Comparison of ENCODE assay signal across 9 cellular contexts in the genomic region with DNA sequence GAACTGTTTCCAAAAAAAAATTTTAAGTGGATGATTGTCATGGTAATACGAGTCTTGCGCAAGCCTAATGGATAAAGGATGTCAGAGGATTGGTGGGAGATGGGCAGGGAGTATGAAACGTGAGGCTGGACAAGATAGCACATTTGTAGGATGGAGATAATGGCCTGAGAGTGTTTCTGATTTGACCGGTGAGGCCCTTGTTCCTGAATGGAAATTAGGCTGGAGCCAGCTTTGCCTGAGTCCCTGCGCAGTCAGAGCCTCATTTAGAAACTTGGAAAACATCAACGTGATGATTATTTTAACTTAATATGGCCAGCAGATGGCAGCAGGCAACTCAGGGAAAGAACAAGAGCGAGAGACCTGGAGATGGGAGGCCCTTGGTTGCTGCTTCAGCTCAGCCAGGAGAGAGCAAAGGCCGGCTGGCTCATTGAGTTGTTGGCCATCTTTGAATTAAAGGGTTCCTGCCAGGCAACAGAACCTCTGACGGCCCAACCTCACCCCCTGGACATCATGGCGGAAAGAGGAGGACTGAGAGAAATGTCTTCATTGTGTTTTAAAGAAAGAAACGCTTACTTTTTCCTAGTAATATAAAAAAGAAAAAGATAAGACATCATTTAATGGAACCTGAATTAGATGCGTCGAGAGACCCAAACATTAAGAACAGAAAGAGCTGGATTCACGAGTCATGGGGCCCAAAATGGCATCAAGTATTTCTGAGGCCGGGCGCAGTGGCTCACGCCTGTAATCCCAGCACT.
A peak's percentile ranks its signal among the peaks of the same experiment; 100 is the strongest.
DNase-seq lines count a peak whose midpoint lies in the region; ATAC-seq, FAIRE-seq and TF ChIP-seq lines count a peak whose summit lies in the region.
"Had no signal": no experiment of that assay in that cellular context is flagged by ENCODE, and none has a peak within 500 bp of the region (broad histone marks: within the 10 kb centered on the region; RNA-seq: fewer than 3 reads in every experiment).

No MANE protein-coding gene starts in this region.

- DNase-seq in HK-2 (ENCODE audit: unreplicated experiment) (peak; percentile 62), NCI-H774 (lab: John Stamatoyannopoulos, UW) (peak; percentile 70), H1 (ENCODE audit: low read depth in 1 of 2, low spot score in 2 of 2) (peak; percentile 69 to 70), mesendoderm (peak; percentile 95)
- DNase-seq in activated CD4-positive, alpha-beta memory T cell treated with anti-CD3 and anti-CD28 coated beads, Interleukin-2, amount 10 ng/mL, durations not matched to agents 7 days and 5 days, result peak; percentile 56
- DNase-seq in stimulated activated CD8-positive, alpha-beta memory T cell treated with anti-CD3 and anti-CD28 coated beads, Interleukin-2, amount 100 ng/mL, for 48 hours (ENCODE audit: low read depth in 2 of 2), result peak; percentile 1 to 30

- H3K27ac Mint-ChIP-seq in activated CD4-positive, alpha-beta memory T cell treated with anti-CD3 and anti-CD28 coated beads, Interleukin-2, amount 10 ng/mL, durations not matched to agents 7 days and 5 days, result no peak overlapping the region
- H3K27ac Mint-ChIP-seq: IgD-negative memory B cell had no signal

- H3K36me3 ChIP-seq in H1 (ENCODE audit: control insufficient read depth in 2 of 4, insufficient read depth in 4 of 4, low read length in 3 of 4), result no peaks in the 10 kb centered on the region
- no peaks in the 10 kb centered on the region for H3K36me3 ChIP-seq in mesendoderm (ENCODE audit: control insufficient read depth, insufficient read depth, low read length)

- H3K56ac ChIP-seq in H1 (replicated peaks; ENCODE audit: insufficient read length, low read depth, low read length) (no peak overlapping the region), mesendoderm (ENCODE audit: low read length) (no peak overlapping the region)

- TF ChIP-seq CTCF in C4-2B (conservative IDR thresholded peaks at IDR 0.05) (peak; percentile 81), H1 (IDR thresholded peaks at IDR 0.05; ENCODE audit: control extremely low read depth in 1 of 3, insufficient read depth in 1 of 3, low read depth in 1 of 3, low read length in 3 of 3) (peak; percentile 30 to 82 (median 75))

- no peaks in the 10 kb centered on the region for H3K23me2 ChIP-seq in H1 (ENCODE audit: low read depth, low read length)

- CTCF ChIA-PET in activated CD4-positive, alpha-beta memory T cell treated with anti-CD3 and anti-CD28 coated beads, Interleukin-2, amount 10 ng/mL, durations not matched to agents 7 days and 5 days (lab: Charles Lee), result interaction anchor here (0.8 to 3.2 kb wide), 7 partner anchors 13 to 262 kb away, joined by 3 to 40 read pairs (median 4); no protein-coding TSS in a partner anchor
- CTCF ChIA-PET in H1 (lab: Charles Lee; ENCODE audit: partially characterized antibody), result interaction anchor here (0.6 to 2.0 kb wide), 37 partner anchors 8 to 770 kb away, joined by 3 to 17 read pairs (median 3); no protein-coding TSS in a partner anchor

- WGBS in H1 (ENCODE audit: extremely low coverage in 1 of 2, insufficient coverage in 1 of 2, insufficient read length in 1 of 2, insufficient replicate concordance in 2 of 2, low coverage in 1 of 2, low lambda C conversion rate in 2 of 2, missing lambda C conversion rate in 1 of 2), 2 experiments, result 58% methylated on average over 17 of the region's 17 CpGs; no CpG with 5 or more reads in 1 of the 2 experiments
- no CpG with 5 or more reads among the region's 17 CpGs for WGBS in mesendoderm (ENCODE audit: extremely low coverage, insufficient coverage, low lambda C conversion rate)

- H3K4me2 ChIP-seq in H1 (ENCODE audit: insufficient read depth in 1 of 2, low read depth in 2 of 2, low read length in 2 of 2), result no peak overlapping the region
- no peak overlapping the region for H3K4me2 ChIP-seq in mesendoderm (ENCODE audit: low read length)

- no peak overlapping the region for H4K91ac ChIP-seq in H1 (replicated peaks; ENCODE audit: insufficient read length, low read length)

- H3K27me3 Mint-ChIP-seq in activated CD4-positive, alpha-beta memory T cell treated with anti-CD3 and anti-CD28 coated beads, Interleukin-2, amount 10 ng/mL, durations not matched to agents 7 days and 5 days, result peaks cover 4% of the 10 kb centered on the region

- no peaks in the 10 kb centered on the region for H3K4me1 Mint-ChIP-seq in activated CD4-positive, alpha-beta memory T cell treated with anti-CD3 and anti-CD28 coated beads, Interleukin-2, amount 10 ng/mL, durations not matched to agents 7 days and 5 days

- no peak overlapping the region for H2BK12ac ChIP-seq in H1 (ENCODE audit: low read depth, low read length)

- H3K4me3 ChIP-seq in H1 (ENCODE audit: extremely low read depth in 1 of 4, insufficient read depth in 2 of 4, low read depth in 3 of 4, low read length in 4 of 4), result no peak overlapping the region
- H3K4me3 ChIP-seq in mesendoderm (ENCODE audit: low read length), result no peak overlapping the region

- H3K23ac ChIP-seq in H1 (ENCODE audit: insufficient read length) (no peak overlapping the region), mesendoderm (ENCODE audit: low read length) (no peak overlapping the region)

- H2AFZ ChIP-seq in H1 (ENCODE audit: low read length), result 0 out of 2 replicates have a peak overlapping the region, but pooled peaks have one; percentile 45

- H3K27me3 ChIP-seq in H1 (replicated peaks in 1 of 4; ENCODE audit: control insufficient read depth in 3 of 4, extremely low read depth in 1 of 4, insufficient read depth in 3 of 4, low read length in 3 of 4) (no peaks in the 10 kb centered on the region), mesendoderm (ENCODE audit: insufficient read depth, low read length, poor library complexity) (no peaks in the 10 kb centered on the region)

- no peaks in the 10 kb centered on the region for H3K79me1 ChIP-seq in H1 (ENCODE audit: low read depth, low read length)
- no peaks in the 10 kb centered on the region for H3K79me1 ChIP-seq in mesendoderm (ENCODE audit: low read length)

- H2BK120ac ChIP-seq in H1 (replicated peaks; ENCODE audit: low read depth, low read length) (no peak overlapping the region), mesendoderm (ENCODE audit: low read depth, low read length) (no peak overlapping the region)

- H3K4me1 ChIP-seq in H1 (replicated peaks in 1 of 4; ENCODE audit: control insufficient read depth in 3 of 4, insufficient read depth in 4 of 4, low read length in 3 of 4) (no peaks in the 10 kb centered on the region; a peak in 1 of 7 replicates), mesendoderm (ENCODE audit: control insufficient read depth, low read depth, low read length) (no peaks in the 10 kb centered on the region)

- no peaks in the 10 kb centered on the region for H3K79me2 ChIP-seq in H1 (ENCODE audit: control insufficient read depth in 1 of 2, insufficient read depth in 2 of 2, low read length in 2 of 2)
- H3K79me2 ChIP-seq in mesendoderm (ENCODE audit: control insufficient read depth, insufficient read depth, low read length), result no peaks in the 10 kb centered on the region

- H3K36me3 Mint-ChIP-seq in activated CD4-positive, alpha-beta memory T cell treated with anti-CD3 and anti-CD28 coated beads, Interleukin-2, amount 10 ng/mL, durations not matched to agents 7 days and 5 days (ENCODE audit: low read depth), result no peaks in the 10 kb centered on the region
- H3K36me3 Mint-ChIP-seq: IgD-negative memory B cell had no signal

- H3K9ac ChIP-seq in H1 (replicated peaks in 1 of 4; ENCODE audit: extremely low read depth in 1 of 4, low read depth in 3 of 4, low read length in 3 of 4), result no peak overlapping the region
- H3K9ac ChIP-seq in mesendoderm (ENCODE audit: low read length), result no peak overlapping the region

- H2AK5ac ChIP-seq in H1 (ENCODE audit: low read depth, low read length) (no peak overlapping the region), mesendoderm (ENCODE audit: low read length) (no peak overlapping the region)

- H3K4ac ChIP-seq in H1 (replicated peaks; ENCODE audit: insufficient read length, low read depth, low read length) (no peak overlapping the region), mesendoderm (ENCODE audit: low read depth, low read length) (no peak overlapping the region)

- no peak overlapping the region for H3K27ac ChIP-seq in C4-2B
- H3K27ac ChIP-seq in H1 (ENCODE audit: low read depth, low read length), result no peak overlapping the region
- H3K27ac ChIP-seq in mesendoderm (ENCODE audit: low read depth, low read length), result no peak overlapping the region

- peak; percentile 78 for ATAC-seq in GM19324 (IDR thresholded peaks at IDR 0.05; ENCODE audit: low FRiP score, unreplicated experiment)

- no peak overlapping the region for H2BK20ac ChIP-seq in H1 (ENCODE audit: low read length)

- H2BK5ac ChIP-seq in H1 (ENCODE audit: low read depth, low read length) (no peak overlapping the region), mesendoderm (ENCODE audit: low read length) (no peak overlapping the region)

- peak; percentile 86 to 94 for TF ChIP-seq RAD21 in H1 (IDR thresholded peaks at IDR 0.05 in 1 of 2, conservative IDR thresholded peaks at IDR 0.05 in 1 of 2; ENCODE audit: low read depth in 2 of 2, low read length in 2 of 2)

- POLR2A ChIA-PET in activated CD4-positive, alpha-beta memory T cell treated with anti-CD3 and anti-CD28 coated beads, Interleukin-2, amount 10 ng/mL, durations not matched to agents 7 days and 5 days (lab: Charles Lee), result interaction anchor here (1.1 kb wide), 1 partner anchor 250 kb away, joined by 3 read pairs; no protein-coding TSS in a partner anchor
- POLR2A ChIA-PET in H1 (lab: Charles Lee; ENCODE audit: partially characterized antibody), result interaction anchor here (0.6 to 1.5 kb wide), 4 partner anchors 10 to 81 kb away, joined by 3 to 5 read pairs (median 4); partner anchors contain the start of genes HS2ST1 and SELENOF

- H3K18ac ChIP-seq in H1 (ENCODE audit: extremely low read depth, low read length) (no peak overlapping the region), mesendoderm (ENCODE audit: low read length) (no peak overlapping the region)

- FAIRE-seq in H1 (lab: Jason Lieb, UNC), result peak; percentile 81

- H2BK15ac ChIP-seq in H1 (ENCODE audit: low read length) (no peak overlapping the region), mesendoderm (replicated peaks; ENCODE audit: low read depth) (no peak overlapping the region)

- H3K9me3 Mint-ChIP-seq in activated CD4-positive, alpha-beta memory T cell treated with anti-CD3 and anti-CD28 coated beads, Interleukin-2, amount 10 ng/mL, durations not matched to agents 7 days and 5 days, result no peaks in the 10 kb centered on the region
- H3K9me3 Mint-ChIP-seq: IgD-negative memory B cell had no signal

- H3K14ac ChIP-seq in H1 (ENCODE audit: insufficient read length), result no peak overlapping the region

- H4K8ac ChIP-seq in H1 (ENCODE audit: extremely low read depth, insufficient read depth, low read length) (no peak overlapping the region), mesendoderm (ENCODE audit: low read depth, low read length) (no peak overlapping the region)

- TF ChIP-seq POLR2A in H1 (IDR thresholded peaks at IDR 0.05; ENCODE audit: control extremely low read depth in 1 of 2, low read depth in 2 of 2, low read length in 2 of 2), result no peak

- H4K20me1 ChIP-seq in H1 (replicated peaks in 1 of 2; ENCODE audit: control insufficient read depth in 1 of 2, insufficient read depth in 2 of 2, low read length in 2 of 2), result no peaks in the 10 kb centered on the region

- H3K4me3 Mint-ChIP-seq in activated CD4-positive, alpha-beta memory T cell treated with anti-CD3 and anti-CD28 coated beads, Interleukin-2, amount 10 ng/mL, durations not matched to agents 7 days and 5 days, result no peak overlapping the region
- H3K4me3 Mint-ChIP-seq: IgD-negative memory B cell had no signal

- H4K5ac ChIP-seq in H1 (ENCODE audit: insufficient read length, low read depth, low read length) (no peak overlapping the region), mesendoderm (ENCODE audit: low read length) (no peak overlapping the region)

- H3K9me3 ChIP-seq in H1 (ENCODE audit: insufficient read depth in 2 of 2, low read depth in 1 of 2, low read length in 1 of 2), result no peaks in the 10 kb centered on the region

- no peak for TF ChIP-seq EP300 in H1 (IDR thresholded peaks at IDR 0.05; ENCODE audit: borderline replicate concordance in 1 of 2, low read depth in 2 of 2, low read length in 2 of 2)

Comparison
In these comparisons a context has a peak if more than half of its experiments do, and no peak if none do; other contexts are left out.
1. DNase-seq: peak in every context shown above with its lines; median percentile 95 in mesendoderm; 70 in NCI-H774; 70 in H1; 62 in HK-2; 56 in activated CD4-positive, alpha-beta memory T cell treated with anti-CD3 and anti-CD28 coated beads, Interleukin-2, amount 10 ng/mL, durations not matched to agents 7 days and 5 days; 16 in stimulated activated CD8-positive, alpha-beta memory T cell treated with anti-CD3 and anti-CD28 coated beads, Interleukin-2, amount 100 ng/mL, for 48 hours.